In genomic region chr10:118459642-118460193, GRCh38 we compare ENCODE assay signal across 8 cellular contexts.
DNase-seq lines count a peak whose midpoint lies in the region; ATAC-seq and TF ChIP-seq lines count a peak whose summit lies in the region.

No MANE protein-coding gene starts in this region.

- no peaks in the 10 kb centered on the region for H3K4me1 ChIP-seq in KMS-11 (ENCODE audit: low read depth, poor library complexity, severe bottlenecking)
- H3K4me1 ChIP-seq in upper lobe of right lung, result no peaks in the 10 kb centered on the region

- H4K20me1 ChIP-seq in KMS-11 (ENCODE audit: insufficient read depth), result no peaks in the 10 kb centered on the region

- no peaks in the 10 kb centered on the region for H3K9me3 ChIP-seq in upper lobe of right lung

- no peak overlapping the region for H3K4me3 Mint-ChIP-seq in activated T-helper 2 cell treated with anti-CD3 and anti-CD28 coated beads, Interferon-gamma antibody, Interleukin-2, Interleukin-4, amounts not matched to agents 10 μg/mL and 5 μg/mL and 100 μg/mL, durations not matched to agents 14 hours and 24 hours and 36 hours (ENCODE audit: low read depth)

- DNase-seq in DMS114 treated with DMSO at 0.1 percent for 48 hours (lab: John Stamatoyannopoulos, UW; ENCODE audit: unreplicated experiment) (peak; percentile 80), RPMI8226 (peak; percentile 38), fibroblast of villous mesenchyme (ENCODE audit: low read depth) (peak; percentile 59), non-pigmented ciliary epithelial cell (ENCODE audit: low read depth) (peak; percentile 27), upper lobe of right lung (no peak)
- peak; percentile 30 for DNase-seq in activated T-helper 2 cell treated with anti-CD3 and anti-CD28 coated beads, Interferon-gamma antibody, Interleukin-2, Interleukin-4, amounts not matched to agents 10 μg/mL and 5 μg/mL and 100 μg/mL, durations not matched to agents 14 hours and 24 hours and 36 hours (ENCODE audit: low spot score)

- ATAC-seq in GM21423 (IDR thresholded peaks at IDR 0.05; ENCODE audit: unreplicated experiment) (peak; percentile 74), upper lobe of right lung (peak; percentile 90)

- no peak overlapping the region for H3K9ac ChIP-seq in KMS-11

- no peaks in the 10 kb centered on the region for H3K36me3 ChIP-seq in KMS-11 (ENCODE audit: insufficient read depth)
- no peaks in the 10 kb centered on the region for H3K36me3 ChIP-seq in upper lobe of right lung

- intact Hi-C loops in activated T-helper 2 cell treated with anti-CD3 and anti-CD28 coated beads, Interferon-gamma antibody, Interleukin-2, Interleukin-4, amounts not matched to agents 10 μg/mL and 5 μg/mL and 100 μg/mL, durations not matched to agents 14 hours and 24 hours and 36 hours (cut with micrococcal nuclease), result no loop called here
- intact Hi-C loops in upper lobe of right lung (cut with DNase I), result no loop called here

- H3K27me3 Mint-ChIP-seq in activated T-helper 2 cell treated with anti-CD3 and anti-CD28 coated beads, Interferon-gamma antibody, Interleukin-2, Interleukin-4, amounts not matched to agents 10 μg/mL and 5 μg/mL and 100 μg/mL, durations not matched to agents 14 hours and 24 hours and 36 hours (ENCODE audit: low read depth), result peaks cover 18% of the 10 kb centered on the region

- H3K4me3 ChIP-seq in KMS-11 (IDR thresholded peaks at IDR 0.05; ENCODE audit: insufficient read depth, low read depth, low read length) (no peak overlapping the region), fibroblast of villous mesenchyme (ENCODE audit: low read depth, low read length) (no peak overlapping the region), upper lobe of right lung (no peak overlapping the region)

- no peak overlapping the region for H3K27ac ChIP-seq in KMS-11
- no peak overlapping the region for H3K27ac ChIP-seq in upper lobe of right lung

- peak overlapping the region; percentile 35; the same call in 1 of the 2 replicates for H2AFZ ChIP-seq in KMS-11 (ENCODE audit: low read depth)

- H3K9me3 Mint-ChIP-seq in activated T-helper 2 cell treated with anti-CD3 and anti-CD28 coated beads, Interferon-gamma antibody, Interleukin-2, Interleukin-4, amounts not matched to agents 10 μg/mL and 5 μg/mL and 100 μg/mL, durations not matched to agents 14 hours and 24 hours and 36 hours, result no peaks in the 10 kb centered on the region

- no peak overlapping the region for H3K27ac Mint-ChIP-seq in activated T-helper 2 cell treated with anti-CD3 and anti-CD28 coated beads, Interferon-gamma antibody, Interleukin-2, Interleukin-4, amounts not matched to agents 10 μg/mL and 5 μg/mL and 100 μg/mL, durations not matched to agents 14 hours and 24 hours and 36 hours

- H3K79me2 ChIP-seq in KMS-11 (ENCODE audit: insufficient read depth, low read depth), result no peaks in the 10 kb centered on the region

- H3K27me3 ChIP-seq in KMS-11 (ENCODE audit: insufficient read depth, low read depth) (no peaks in the 10 kb centered on the region), upper lobe of right lung (peaks cover 21% of the 10 kb centered on the region)

- no peak overlapping the region for H3K4me2 ChIP-seq in KMS-11

- TF ChIP-seq CTCF in KMS-11 (conservative IDR thresholded peaks at IDR 0.05; ENCODE audit: low read depth, low read length) (peak; percentile 85), fibroblast of villous mesenchyme (IDR thresholded peaks at IDR 0.05; ENCODE audit: insufficient read depth, low read depth, low read length) (peak; percentile 77), upper lobe of right lung (IDR thresholded peaks at IDR 0.05) (peak; percentile 74)

- H3K36me3 Mint-ChIP-seq in activated T-helper 2 cell treated with anti-CD3 and anti-CD28 coated beads, Interferon-gamma antibody, Interleukin-2, Interleukin-4, amounts not matched to agents 10 μg/mL and 5 μg/mL and 100 μg/mL, durations not matched to agents 14 hours and 24 hours and 36 hours (ENCODE audit: low read depth), result no peaks in the 10 kb centered on the region

- H3K4me1 Mint-ChIP-seq in activated T-helper 2 cell treated with anti-CD3 and anti-CD28 coated beads, Interferon-gamma antibody, Interleukin-2, Interleukin-4, amounts not matched to agents 10 μg/mL and 5 μg/mL and 100 μg/mL, durations not matched to agents 14 hours and 24 hours and 36 hours (ENCODE audit: low read depth), result no peaks in the 10 kb centered on the region
